In genomic region chr5:1111727-1112289, GRCh38 we compare ENCODE assay signal across 8 cellular contexts. TPM values are rescaled to one million over a fixed set of nuclear protein-coding genes. Genes with fewer than 3 reads are reported as not detected.
DNase-seq lines count a peak whose midpoint lies in the region; ATAC-seq and TF ChIP-seq lines count a peak whose summit lies in the region.

SLC12A7 (minus strand) TSS chr5:1112063; CDS start chr5:1111991, 72 bp downstream.

- peak within 1 kb of the TSS; percentile 69 for H3K27ac ChIP-seq in CD4-positive, CD25-positive, alpha-beta regulatory T cell (ENCODE audit: insufficient read depth, low read length, poor library complexity, severe bottlenecking)
- peak within 1 kb of the TSS; percentile 72 to 85 for H3K27ac ChIP-seq in coronary artery

- H3K4me3 Mint-ChIP-seq in CD4-positive, CD25-positive, alpha-beta regulatory T cell: peak within 1 kb of the TSS; percentile 68 to 93 (median 86)

- H3K4me3 ChIP-seq in CD4-positive, CD25-positive, alpha-beta regulatory T cell (ENCODE audit: low read depth, low read length): peak within 1 kb of the TSS; percentile 53
- H3K4me3 ChIP-seq in coronary artery: peak within 1 kb of the TSS; percentile 83
- H3K4me3 ChIP-seq in lower leg skin (ENCODE audit: low read depth, poor library complexity, severe bottlenecking): peak within 1 kb of the TSS; percentile 86

- peak; percentile 16 to 54 for ATAC-seq in CD4-positive, CD25-positive, alpha-beta regulatory T cell (ENCODE audit: low read depth in 2 of 2)
- peak; percentile 64 for ATAC-seq in GM21381 (IDR thresholded peaks at IDR 0.05; ENCODE audit: unreplicated experiment)
- peak; percentile 61 to 69 for ATAC-seq in activated CD4-positive, CD25-positive, alpha-beta regulatory T cell treated with anti-CD3 and anti-CD28 coated beads, Interleukin-2, amount 50 U/mL, for 24 hours

- no peak for TF ChIP-seq CTCF in coronary artery (IDR thresholded peaks at IDR 0.05)
- no peak for TF ChIP-seq CTCF in lower leg skin (IDR thresholded peaks at IDR 0.05)

- peak; percentile 49 to 76 (median 65) for DNase-seq in CD4-positive, CD25-positive, alpha-beta regulatory T cell
- peak; percentile 30 for DNase-seq in M059J (ENCODE audit: low read depth)
- no peak for DNase-seq in coronary artery (ENCODE audit: low spot score)
- DNase-seq in lower leg skin (ENCODE audit: low spot score in 2 of 2): no peak
- peak in 2 of 3 donors; percentile 29 to 59 for DNase-seq in stimulated activated CD4-positive, alpha-beta T cell treated with anti-CD3 and anti-CD28 coated beads, TNF-alpha, amount 100 ng/mL, for 1 hour (ENCODE audit: low read depth in 3 of 3, low spot score in 1 of 3)
- no peak for DNase-seq in Ammon's horn (ENCODE audit: low spot score)

- no peaks in the 10 kb centered on the region for H3K9me3 ChIP-seq in CD4-positive, CD25-positive, alpha-beta regulatory T cell (ENCODE audit: control insufficient read depth in 2 of 2, low read length in 2 of 2)

- H3K27ac Mint-ChIP-seq in CD4-positive, CD25-positive, alpha-beta regulatory T cell: peak within 1 kb of the TSS; percentile 26 to 87 (median 78)

- H3K36me3 Mint-ChIP-seq in CD4-positive, CD25-positive, alpha-beta regulatory T cell: no peaks in the 10 kb centered on the region

- H3K4me1 Mint-ChIP-seq in CD4-positive, CD25-positive, alpha-beta regulatory T cell: peaks cover 0 to 35% (median 13%) of the 10 kb centered on the region in 4 donors

- no peaks in the 10 kb centered on the region for H3K36me3 ChIP-seq in CD4-positive, CD25-positive, alpha-beta regulatory T cell (ENCODE audit: control insufficient read depth, insufficient read depth, low read length)

- TF ChIP-seq POLR2A in lower leg skin (IDR thresholded peaks at IDR 0.05): peak in 1 of 2 donors; percentile 21

- intact Hi-C loops in lower leg skin (cut with DNase I; ENCODE audit: low total_unique reads): no loop called here

- H3K27me3 Mint-ChIP-seq in CD4-positive, CD25-positive, alpha-beta regulatory T cell: no peaks in the 10 kb centered on the region

- 1 to 2% methylated on average over 20 to 39 of the region's 79 CpGs for WGBS in lower leg skin, 2 donors

- peaks cover 43% of the 10 kb centered on the region for H3K4me1 ChIP-seq in CD4-positive, CD25-positive, alpha-beta regulatory T cell (ENCODE audit: control insufficient read depth, insufficient read depth, low read length, poor library complexity, severe bottlenecking)

- no peaks in the 10 kb centered on the region for H3K27me3 ChIP-seq in CD4-positive, CD25-positive, alpha-beta regulatory T cell (ENCODE audit: control insufficient read depth, insufficient read depth, low read length)

- no peaks in the 10 kb centered on the region for H3K9me3 Mint-ChIP-seq in CD4-positive, CD25-positive, alpha-beta regulatory T cell

RNA-seq across cellular contexts. Expression of gene SLC12A7, which starts in this region (rescaled TPM):
- 10.9 TPM for total RNA-seq in CD4-positive, CD25-positive, alpha-beta regulatory T cell
- polyA plus RNA-seq in CD4-positive, CD25-positive, alpha-beta regulatory T cell: 10 to 100 TPM in 1 of 4 donors, 1 to 10 TPM in 3; 2.2 to 16.0 (median 6.8) TPM
- 6.9 and 14.2 TPM in 2 replicates for total RNA-seq in M059J (2014; rRNA removed; shearing (Covaris generic))
- total RNA-seq in lower leg skin: 10 to 100 TPM; 10.6 to 32.2 (median 18.1) TPM

Comparison
In these comparisons a context has a peak if more than half of its experiments do, and no peak if none do; other contexts are left out.
1. DNase-seq: peak in CD4-positive, CD25-positive, alpha-beta regulatory T cell (3 of 3), M059J (single experiment) and stimulated activated CD4-positive, alpha-beta T cell treated with anti-CD3 and anti-CD28 coated beads, TNF-alpha, amount 100 ng/mL, for 1 hour (2 of 3); none in coronary artery (single experiment), lower leg skin (0 of 2) and Ammon's horn (single experiment).
2. Peak in every context shown above with its lines, with median percentiles within 50 percentile points of each other: ATAC-seq and H3K4me3 ChIP-seq.